8 cellular contexts compared by ENCODE assay signal in genomic region chr15:80418892-80419537, GRCh38. TPM values are rescaled to one million over a fixed set of nuclear protein-coding genes. Genes with fewer than 3 reads are reported as not detected.
A peak's percentile ranks its signal among the peaks of the same experiment; 100 is the strongest.
DNase-seq lines count a peak whose midpoint lies in the region; ATAC-seq and TF ChIP-seq lines count a peak whose summit lies in the region.

No MANE protein-coding gene starts in this region.

- no peak for ATAC-seq in psoas muscle
- no peak for ATAC-seq in GM19395 (IDR thresholded peaks at IDR 0.05; ENCODE audit: unreplicated experiment)
- no peak for ATAC-seq in HG03460 (IDR thresholded peaks at IDR 0.05; ENCODE audit: unreplicated experiment)
- ATAC-seq in T-cell (replicated peaks in 1 of 4) = no peak

- 63 to 69% (median 64%) methylated on average over 10 of the region's 10 CpGs for WGBS in psoas muscle, 3 donors

- peaks cover 16 to 19% of the 10 kb centered on the region in 2 donors for H3K27me3 Mint-ChIP-seq in T-cell

- CTCF ChIA-PET in RWPE1 (lab: Yijun Ruan, JAX) = interaction anchor here (0.5 to 1.3 kb wide), 6 partner anchors 11 to 407 kb away, joined by 3 to 8 read pairs (median 3); no protein-coding TSS in a partner anchor
- CTCF ChIA-PET in T-cell (lab: Charles Lee) = no interaction called here

- TF ChIP-seq CTCF in RWPE1 (conservative IDR thresholded peaks at IDR 0.05; ENCODE audit: low read depth) (peak; percentile 70), psoas muscle (IDR thresholded peaks at IDR 0.05) (peak; percentile 34)

- in situ Hi-C loops in HAP-1 (cut with MboI; ENCODE audit: low sequenced_read_pairs) = no loop called here

- no peak overlapping the region for H3K4me3 ChIP-seq in HAP-1
- H3K4me3 ChIP-seq in psoas muscle = no peak overlapping the region

- H3K27ac ChIP-seq in RWPE1 (no peak overlapping the region), psoas muscle (no peak overlapping the region)

- intact Hi-C loops in psoas muscle (cut with DNase I) = no loop called here

- no peaks in the 10 kb centered on the region for H3K9me3 ChIP-seq in HAP-1
- no peaks in the 10 kb centered on the region for H3K9me3 ChIP-seq in psoas muscle

- no peaks in the 10 kb centered on the region for H3K36me3 ChIP-seq in HAP-1 (replicated peaks)
- H3K36me3 ChIP-seq in psoas muscle (ENCODE audit: insufficient read depth in 1 of 2, low read depth in 1 of 2) = no peaks in the 10 kb centered on the region

- no peaks in the 10 kb centered on the region for H3K36me3 Mint-ChIP-seq in T-cell

- DNase-seq in CD1c-positive myeloid dendritic cell (ENCODE audit: extremely low spot score) (peak; percentile 49), HAP-1 (ENCODE audit: low spot score in 2 of 2) (peak; percentile 66 to 75), RWPE1 (ENCODE audit: low spot score) (peak; percentile 42), fibroblast of gingiva (ENCODE audit: low read depth) (peak; percentile 52), psoas muscle (no peak), T-cell (no peak)

- H3K4me1 Mint-ChIP-seq in T-cell = no peaks in the 10 kb centered on the region

- H3K4me3 Mint-ChIP-seq in T-cell = no peak overlapping the region

- no peaks in the 10 kb centered on the region for H3K27me3 ChIP-seq in HAP-1 (ENCODE audit: low read depth)
- no peaks in the 10 kb centered on the region for H3K27me3 ChIP-seq in psoas muscle (ENCODE audit: insufficient read depth in 3 of 3, low read length in 2 of 3)

- H3K27ac Mint-ChIP-seq in T-cell = no peak overlapping the region

- H3K9me3 Mint-ChIP-seq in T-cell = no peaks in the 10 kb centered on the region

- POLR2A ChIA-PET in RWPE1 (lab: Yijun Ruan, JAX; ENCODE audit: low non-redundant PET) = no interaction called here
- POLR2A ChIA-PET in T-cell (lab: Charles Lee) = no interaction called here

- no peaks in the 10 kb centered on the region for H3K4me1 ChIP-seq in HAP-1
- H3K4me1 ChIP-seq in psoas muscle = no peaks in the 10 kb centered on the region

RNA-seq across cellular contexts. Expression of gene ARNT2, which starts 14.8 kb away (rescaled TPM):
- total RNA-seq in psoas muscle = 10 to 100 TPM in 2 of 4 donors, 1 to 10 TPM in 2; 2.7 to 12.2 (median 8.0) TPM
- polyA plus RNA-seq in psoas muscle = 1 to 10 TPM in 2 of 3 donors, under 1 TPM in 1; 0.09 to 4.4 (median 3.8) TPM
- under 1 TPM in 1 of 5 donors, not detected in 4; 0.18 TPM for total RNA-seq in T-cell

Comparison
In these comparisons a context has a peak if more than half of its experiments do, and no peak if none do; other contexts are left out.
1. DNase-seq: peak in CD1c-positive myeloid dendritic cell (single experiment), HAP-1 (2 of 2), RWPE1 (single experiment) and fibroblast of gingiva (single experiment); none in psoas muscle (0 of 2) and T-cell (0 of 34).